In genomic region chr4:82891728-82892466, GRCh38 we compare ENCODE assay signal across 8 cellular contexts. TPM values are rescaled to one million over a fixed set of nuclear protein-coding genes. Genes with fewer than 3 reads are reported as not detected.
DNase-seq lines count a peak whose midpoint lies in the region; ATAC-seq, FAIRE-seq and TF ChIP-seq lines count a peak whose summit lies in the region.

No MANE protein-coding gene starts in this region.

- H3K4me3 ChIP-seq in cardiac muscle cell (peak overlapping the region; percentile 75), SJCRH30 (peak overlapping the region; percentile 91), esophagus (ENCODE audit: low read depth in 1 of 2, low read length in 2 of 2) (peak overlapping the region; percentile 68 to 81), pancreas (peak overlapping the region in 3 of 4 donors; percentile 56 to 78 (median 59))

- intact Hi-C loops in Right ventricle myocardium inferior (cut with DNase I) (loop anchor here (1.0 to 10.0 kb wide), 3 partner anchors 8 to 427 kb away; partner anchors contain the start of genes COQ2 and THAP9), pancreas (cut with DNase I) (no loop called here)

- no peak for FAIRE-seq in pancreas (lab: Jason Lieb, UNC)

- TF ChIP-seq CTCF in cardiac muscle cell (IDR thresholded peaks at IDR 0.05; ENCODE audit: low read depth, low read length) = no peak
- no peak for TF ChIP-seq CTCF in pancreas (IDR thresholded peaks at IDR 0.05)

- H3K36me3 ChIP-seq in cardiac muscle cell (peaks cover 19% of the 10 kb centered on the region), SJCRH30 (peaks cover 45% of the 10 kb centered on the region), esophagus (ENCODE audit: control insufficient read depth in 2 of 2, insufficient read depth in 2 of 2, low read length in 1 of 2) (peaks cover 0 to 3% of the 10 kb centered on the region in 2 donors), pancreas (peaks cover 0 to 14% (median 5%) of the 10 kb centered on the region in 3 donors)

- H3K4me1 ChIP-seq in cardiac muscle cell (ENCODE audit: low read depth) = peaks cover 14% of the 10 kb centered on the region
- peaks cover 4% of the 10 kb centered on the region; the same call in 1 of the 2 replicates for H3K4me1 ChIP-seq in SJCRH30
- no peaks in the 10 kb centered on the region for H3K4me1 ChIP-seq in esophagus (ENCODE audit: control insufficient read depth in 2 of 2, insufficient read depth in 2 of 2, low read length in 1 of 2)
- peaks cover 3 to 14% (median 13%) of the 10 kb centered on the region in 3 donors for H3K4me1 ChIP-seq in pancreas

- no peaks in the 10 kb centered on the region for H3K9me3 ChIP-seq in cardiac muscle cell (ENCODE audit: low read depth)
- H3K9me3 ChIP-seq in SJCRH30 (replicated peaks) = no peaks in the 10 kb centered on the region
- H3K9me3 ChIP-seq in esophagus (ENCODE audit: control insufficient read depth in 2 of 2, insufficient read depth in 1 of 2, low read depth in 1 of 2, low read length in 1 of 2) = no peaks in the 10 kb centered on the region
- no peaks in the 10 kb centered on the region for H3K9me3 ChIP-seq in pancreas

- H3K27ac ChIP-seq in cardiac muscle cell (peak overlapping the region; percentile 97), SJCRH30 (peak overlapping the region; percentile 81), esophagus (ENCODE audit: low read depth in 2 of 2, low read length in 1 of 2) (peak overlapping the region; percentile 97 to 99), pancreas (peak overlapping the region; percentile 94 to 100 (median 97))

- no peak for ATAC-seq in Right ventricle myocardium inferior
- ATAC-seq in pancreas = peak in 2 of 4 donors; percentile 1 to 4

- 25 to 31% methylated on average over 7 of the region's 7 CpGs for WGBS in esophagus, 2 donors
- 14 to 17% methylated on average over 7 of the region's 7 CpGs for WGBS in pancreas, 2 donors

- no peaks in the 10 kb centered on the region for H3K27me3 ChIP-seq in cardiac muscle cell
- no peaks in the 10 kb centered on the region for H3K27me3 ChIP-seq in SJCRH30
- no peaks in the 10 kb centered on the region for H3K27me3 ChIP-seq in esophagus (ENCODE audit: control insufficient read depth in 1 of 2, insufficient read depth in 2 of 2, low read length in 2 of 2)
- H3K27me3 ChIP-seq in pancreas = no peaks in the 10 kb centered on the region

- peak in 1 of 2 donors; percentile 50 for DNase-seq in cardiac muscle cell (ENCODE audit: low read depth in 1 of 2, low spot score in 1 of 2)
- DNase-seq in Right ventricle myocardium inferior (ENCODE audit: missing footprints) = no peak
- DNase-seq in SJCRH30 = peak in 1 of 2 experiments; percentile 43
- no peak for DNase-seq in pancreas
- no peak for DNase-seq in mesenteric fat pad (ENCODE audit: low spot score)
- DNase-seq in GDM1 (lab: John Stamatoyannopoulos, UW) = no peak
- DNase-seq in amniotic stem cell (lab: John Stamatoyannopoulos, UW) = no peak

RNA-seq across cellular contexts. Expression of gene SEC31A, which starts 0.9 kb away (rescaled TPM):
- 159 and 252 TPM in 2 replicates for total RNA-seq in cardiac muscle cell
- polyA plus RNA-seq in cardiac muscle cell = 147 and 191 TPM in 2 replicates
- total RNA-seq in Right ventricle myocardium inferior = 85.6 TPM
- 139 and 153 TPM in 2 replicates for total RNA-seq in SJCRH30 (2014; rRNA removed; shearing (Covaris generic))
- polyA plus RNA-seq in esophagus = 100 to 1,000 TPM in 1 of 2 donors, 10 to 100 TPM in 1; 72.5 to 131 TPM
- total RNA-seq in pancreas = 100 to 1,000 TPM; 149 to 205 (median 173) TPM
- polyA plus RNA-seq in pancreas = 100 to 1,000 TPM; 123 to 135 TPM
- 244 TPM for total RNA-seq in mesenteric fat pad

RNA-seq across cellular contexts. Expression of gene THAP9, which starts 8.6 kb away (rescaled TPM):
- total RNA-seq in cardiac muscle cell (11.9 and 23.8 TPM in 2 replicates), Right ventricle myocardium inferior (5.5 TPM), pancreas (1 to 10 TPM; 1.8 to 3.5 (median 2.7) TPM), mesenteric fat pad (2.0 TPM)
- polyA plus RNA-seq in cardiac muscle cell (4.4 and 13.5 TPM in 2 replicates), esophagus (1 to 10 TPM; 1.4 to 1.9 TPM), pancreas (1 to 10 TPM; 1.7 to 2.7 TPM)
- total RNA-seq in SJCRH30 (2014; rRNA removed; shearing (Covaris generic)) = 13.0 and 15.3 TPM in 2 replicates
